ENCODE assay signal across 28 cellular contexts in the genomic region with DNA sequence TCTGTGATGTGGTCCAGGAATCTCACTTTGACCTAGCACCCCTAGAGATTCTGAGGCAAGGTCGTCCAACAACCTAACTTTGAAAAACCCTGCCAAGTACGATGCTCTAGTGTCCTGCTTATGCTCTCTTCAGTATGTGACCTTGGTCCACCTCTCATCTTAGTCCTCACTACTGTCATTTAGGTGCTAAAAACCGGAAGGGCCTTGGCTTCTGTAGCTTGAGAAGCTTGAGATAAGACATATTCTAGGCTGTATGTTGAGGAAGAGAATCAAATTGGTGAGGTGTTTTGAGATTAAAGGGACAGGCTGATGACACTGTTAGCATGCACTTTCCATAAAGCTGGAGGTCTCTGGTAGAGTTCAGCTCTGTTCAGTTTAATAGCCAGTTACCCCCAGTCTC. TPM values are rescaled to one million over a fixed set of nuclear protein-coding genes. Genes with fewer than 3 reads are reported as not detected.
DNase-seq lines count a peak whose midpoint lies in the region; ATAC-seq and TF ChIP-seq lines count a peak whose summit lies in the region.
"Had no signal": no experiment of that assay in that cellular context is flagged by ENCODE, and none has a peak within 500 bp of the region (broad histone marks: within the 10 kb centered on the region; RNA-seq: fewer than 3 reads in every experiment).

No MANE protein-coding gene starts in this region.

- WGBS in heart left ventricle, 4 donors, result 27 to 48% (median 39%) methylated on average over 3 of the region's 3 CpGs

- H3K36me3 Mint-ChIP-seq in activated T-cell treated with anti-CD3 and anti-CD28 coated beads, Interleukin-2, amount 50 U/mL, for 72 hours (ENCODE audit: insufficient read depth in 2 of 2), result peaks cover 2% of the 10 kb centered on the region in 2 donors
- peaks cover 6% of the 10 kb centered on the region for H3K36me3 Mint-ChIP-seq in activated T-cell treated with anti-CD3 and anti-CD28 coated beads, Interleukin-2, amount 50 U/mL, for 4 hours (ENCODE audit: insufficient read depth)
- peaks cover 4% of the 10 kb centered on the region for H3K36me3 Mint-ChIP-seq in nephron progenitor cell (ENCODE audit: low read depth)
- no peaks in the 10 kb centered on the region for H3K36me3 Mint-ChIP-seq in activated naive CD4-positive, alpha-beta T cell treated with anti-CD3 and anti-CD28 coated beads, Interleukin-2, amount 10 ng/mL, durations not matched to agents 7 days and 5 days

- H3K27me3 Mint-ChIP-seq in activated T-cell treated with anti-CD3 and anti-CD28 coated beads, Interleukin-2, amount 50 U/mL, for 72 hours (ENCODE audit: low read depth), result peaks cover 18% of the 10 kb centered on the region
- H3K27me3 Mint-ChIP-seq in activated T-cell treated with anti-CD3 and anti-CD28 coated beads, Interleukin-2, amount 50 U/mL, for 4 hours (ENCODE audit: low read depth), result no peaks in the 10 kb centered on the region
- no peaks in the 10 kb centered on the region for H3K27me3 Mint-ChIP-seq in nephron progenitor cell (ENCODE audit: low read depth, poor library complexity)
- H3K27me3 Mint-ChIP-seq in activated naive CD4-positive, alpha-beta T cell treated with anti-CD3 and anti-CD28 coated beads, Interleukin-2, amount 10 ng/mL, durations not matched to agents 7 days and 5 days, result no peaks in the 10 kb centered on the region
- H3K27me3 Mint-ChIP-seq: activated B cell treated with CpG ODN at 0.5 μM for 24 hours; stimulated activated naive CD8-positive, alpha-beta T cell treated with anti-CD3 and anti-CD28 coated beads, Interleukin-15, Interleukin-2, amounts not matched to agents 100 ng/mL and 50 ng/mL, for 24 hours; T-cell had no signal

- no peaks in the 10 kb centered on the region for H3K9me3 Mint-ChIP-seq in activated T-cell treated with anti-CD3 and anti-CD28 coated beads, Interleukin-2, amount 50 U/mL, for 72 hours
- no peaks in the 10 kb centered on the region for H3K9me3 Mint-ChIP-seq in activated T-cell treated with anti-CD3 and anti-CD28 coated beads, Interleukin-2, amount 50 U/mL, for 4 hours
- H3K9me3 Mint-ChIP-seq in nephron progenitor cell, result peaks cover 8% of the 10 kb centered on the region
- no peaks in the 10 kb centered on the region for H3K9me3 Mint-ChIP-seq in activated naive CD4-positive, alpha-beta T cell treated with anti-CD3 and anti-CD28 coated beads, Interleukin-2, amount 10 ng/mL, durations not matched to agents 7 days and 5 days
- H3K9me3 Mint-ChIP-seq: activated B cell treated with CpG ODN at 0.5 μM for 24 hours; immature natural killer cell; stimulated activated naive CD8-positive, alpha-beta T cell treated with anti-CD3 and anti-CD28 coated beads, Interleukin-15, Interleukin-2, amounts not matched to agents 100 ng/mL and 50 ng/mL, for 24 hours; T-cell had no signal

- no peak for DNase-seq in activated T-cell treated with anti-CD3 and anti-CD28 coated beads, Interleukin-2, amount 50 U/mL, for 72 hours
- no peak for DNase-seq in activated T-cell treated with anti-CD3 and anti-CD28 coated beads, Interleukin-2, amount 50 U/mL, for 4 hours
- peak in 1 of 5 donors; percentile 29 for DNase-seq in heart left ventricle
- no peak for DNase-seq in nephron progenitor cell
- DNase-seq in uterus, result no peak
- DNase-seq in UCSD-AML1 (lab: John Stamatoyannopoulos, UW; ENCODE audit: unreplicated experiment), result no peak
- no peak for DNase-seq in NCI-H446 treated with DMSO at 0.1 percent for 48 hours (lab: John Stamatoyannopoulos, UW)
- DNase-seq in activated naive CD4-positive, alpha-beta T cell treated with anti-CD3 and anti-CD28 coated beads, Interleukin-2, amount 10 ng/mL, durations not matched to agents 7 days and 5 days, result no peak
- DNase-seq: ACHN; activated B cell treated with CpG ODN at 0.5 μM for 24 hours; activated CD8-positive, alpha-beta T cell treated with anti-CD3 and anti-CD28 coated beads, Interleukin-2, amount 10 ng/mL, durations not matched to agents 7 days and 5 days; cerebellar nuclear complex; DND-41; GOT3; immature natural killer cell; Karpas-422; left lung; MV-4-11; NCI-H1694; NCI-H2171; NCI-H526; SHP77; stimulated activated CD4-positive, alpha-beta T cell treated with anti-CD3 and anti-CD28 coated beads, Interleukin-4, amount 100 ng/mL, for 24 hours; T-cell; upper lobe of right lung had no signal

- H3K4me1 ChIP-seq in heart left ventricle (peaks cover 0 to 25% (median 4%) of the 10 kb centered on the region in 12 donors), uterus (no peaks in the 10 kb centered on the region)
- H3K4me1 ChIP-seq: BLaER1, left lung, upper lobe of right lung had no signal

- H3K9me3 ChIP-seq in heart left ventricle, result no peaks in the 10 kb centered on the region
- no peaks in the 10 kb centered on the region for H3K9me3 ChIP-seq in uterus
- H3K9me3 ChIP-seq: BLaER1, left lung, neutrophil, upper lobe of right lung had no signal

- H3K27ac ChIP-seq in heart left ventricle (peak overlapping the region; percentile 57 to 91 (median 82)), uterus (peak overlapping the region; percentile 44 to 90)
- H3K27ac ChIP-seq: BLaER1, left lung, neutrophil, upper lobe of right lung had no signal

- peak overlapping the region; percentile 35 to 51 for H3K4me3 Mint-ChIP-seq in activated T-cell treated with anti-CD3 and anti-CD28 coated beads, Interleukin-2, amount 50 U/mL, for 72 hours
- no peak overlapping the region for H3K4me3 Mint-ChIP-seq in activated T-cell treated with anti-CD3 and anti-CD28 coated beads, Interleukin-2, amount 50 U/mL, for 4 hours
- no peak overlapping the region for H3K4me3 Mint-ChIP-seq in nephron progenitor cell
- H3K4me3 Mint-ChIP-seq in activated naive CD4-positive, alpha-beta T cell treated with anti-CD3 and anti-CD28 coated beads, Interleukin-2, amount 10 ng/mL, durations not matched to agents 7 days and 5 days, result no peak overlapping the region
- H3K4me3 Mint-ChIP-seq: activated B cell treated with CpG ODN at 0.5 μM for 24 hours; activated CD8-positive, alpha-beta T cell treated with anti-CD3 and anti-CD28 coated beads, Interleukin-2, amount 10 ng/mL, durations not matched to agents 7 days and 5 days; immature natural killer cell; stimulated activated naive CD8-positive, alpha-beta T cell treated with anti-CD3 and anti-CD28 coated beads, Interleukin-15, Interleukin-2, amounts not matched to agents 100 ng/mL and 50 ng/mL, for 24 hours; T-cell had no signal

- no peak for ATAC-seq in activated T-cell treated with anti-CD3 and anti-CD28 coated beads, Interleukin-2, amount 50 U/mL, for 72 hours (replicated peaks in 1 of 2)
- no peak for ATAC-seq in activated T-cell treated with anti-CD3 and anti-CD28 coated beads, Interleukin-2, amount 50 U/mL, for 4 hours
- ATAC-seq in heart left ventricle, result peak; percentile 18 to 81 (median 58)
- ATAC-seq: activated CD8-positive, alpha-beta T cell treated with anti-CD3 and anti-CD28 coated beads, Interleukin-2, amount 10 ng/mL, durations not matched to agents 7 days and 5 days; left lung; T-cell; upper lobe of right lung had no signal

- TF ChIP-seq CTCF in heart left ventricle (IDR thresholded peaks at IDR 0.05) (no peak), nephron progenitor cell (IDR thresholded peaks at IDR 0.05) (no peak), uterus (IDR thresholded peaks at IDR 0.05) (no peak)

- H3K36me3 ChIP-seq in heart left ventricle, result no peaks in the 10 kb centered on the region
- no peaks in the 10 kb centered on the region for H3K36me3 ChIP-seq in uterus
- H3K36me3 ChIP-seq: BLaER1, left lung, neutrophil, upper lobe of right lung had no signal

- peaks cover 58% of the 10 kb centered on the region for H3K4me1 Mint-ChIP-seq in activated T-cell treated with anti-CD3 and anti-CD28 coated beads, Interleukin-2, amount 50 U/mL, for 72 hours (ENCODE audit: low read depth)
- peaks cover 16% of the 10 kb centered on the region for H3K4me1 Mint-ChIP-seq in activated T-cell treated with anti-CD3 and anti-CD28 coated beads, Interleukin-2, amount 50 U/mL, for 4 hours (ENCODE audit: low read depth)
- peaks cover 50% of the 10 kb centered on the region for H3K4me1 Mint-ChIP-seq in nephron progenitor cell
- peaks cover 6% of the 10 kb centered on the region for H3K4me1 Mint-ChIP-seq in activated naive CD4-positive, alpha-beta T cell treated with anti-CD3 and anti-CD28 coated beads, Interleukin-2, amount 10 ng/mL, durations not matched to agents 7 days and 5 days
- H3K4me1 Mint-ChIP-seq: activated B cell treated with CpG ODN at 0.5 μM for 24 hours, immature natural killer cell had no signal

- H3K27me3 ChIP-seq in heart left ventricle, result no peaks in the 10 kb centered on the region
- H3K27me3 ChIP-seq in uterus, result no peaks in the 10 kb centered on the region
- H3K27me3 ChIP-seq: BLaER1, left lung, upper lobe of right lung had no signal

- TF ChIP-seq POLR2A in heart left ventricle (IDR thresholded peaks at IDR 0.05), result no peak
- no peak for TF ChIP-seq POLR2A in uterus (IDR thresholded peaks at IDR 0.05)

- intact Hi-C loops in heart left ventricle (cut with DNase I), result loop anchor here in 1 of 10 donors (10.0 kb wide), 1 partner anchor 151 kb away; no protein-coding TSS in a partner anchor
- intact Hi-C loops in uterus (cut with DNase I; ENCODE audit: low total_unique reads), result no loop called here

- CTCF ChIA-PET in activated naive CD4-positive, alpha-beta T cell treated with anti-CD3 and anti-CD28 coated beads, Interleukin-2, amount 10 ng/mL, durations not matched to agents 7 days and 5 days (lab: Charles Lee), result no interaction called here

- no peak overlapping the region for H3K4me3 ChIP-seq in heart left ventricle
- H3K4me3 ChIP-seq in uterus, result no peak overlapping the region
- H3K4me3 ChIP-seq: BLaER1, left lung, upper lobe of right lung had no signal

- H3K27ac Mint-ChIP-seq in activated T-cell treated with anti-CD3 and anti-CD28 coated beads, Interleukin-2, amount 50 U/mL, for 72 hours, result peak overlapping the region; percentile 14
- peak overlapping the region; percentile 94 for H3K27ac Mint-ChIP-seq in nephron progenitor cell
- H3K27ac Mint-ChIP-seq in activated naive CD4-positive, alpha-beta T cell treated with anti-CD3 and anti-CD28 coated beads, Interleukin-2, amount 10 ng/mL, durations not matched to agents 7 days and 5 days, result no peak overlapping the region
- H3K27ac Mint-ChIP-seq: activated B cell treated with CpG ODN at 0.5 μM for 24 hours; activated CD8-positive, alpha-beta T cell treated with anti-CD3 and anti-CD28 coated beads, Interleukin-2, amount 10 ng/mL, durations not matched to agents 7 days and 5 days; immature natural killer cell; stimulated activated naive CD8-positive, alpha-beta T cell treated with anti-CD3 and anti-CD28 coated beads, Interleukin-15, Interleukin-2, amounts not matched to agents 100 ng/mL and 50 ng/mL, for 24 hours; T-cell had no signal

RNA-seq across cellular contexts. Expression of a gene that starts 57.0 kb away (rescaled TPM):
- total RNA-seq in activated T-cell treated with anti-CD3 and anti-CD28 coated beads, Interleukin-2, amount 50 U/mL, for 72 hours, result 100 to 1,000 TPM; 110 to 126 TPM
- 100 to 1,000 TPM; 139 to 152 (median 143) TPM for total RNA-seq in activated T-cell treated with anti-CD3 and anti-CD28 coated beads, Interleukin-2, amount 50 U/mL, for 4 hours
- total RNA-seq in heart left ventricle (100 to 1,000 TPM in 2 of 9 donors, 10 to 100 TPM in 7; 58.7 to 130 (median 90.4) TPM), uterus (100 to 1,000 TPM in 1 of 4 donors, 10 to 100 TPM in 3; 53.8 to 125 (median 76.8) TPM)
- 100 to 1,000 TPM in 1 of 2 donors, 10 to 100 TPM in 1; 22.1 to 115 TPM for polyA plus RNA-seq in heart left ventricle

Comparison
In these comparisons a context has a peak if more than half of its experiments do, and no peak if none do; other contexts are left out.
1. H3K4me3 Mint-ChIP-seq: peak in activated T-cell treated with anti-CD3 and anti-CD28 coated beads, Interleukin-2, amount 50 U/mL, for 72 hours (2 of 2); none in activated T-cell treated with anti-CD3 and anti-CD28 coated beads, Interleukin-2, amount 50 U/mL, for 4 hours (single experiment), nephron progenitor cell (single experiment) and activated naive CD4-positive, alpha-beta T cell treated with anti-CD3 and anti-CD28 coated beads, Interleukin-2, amount 10 ng/mL, durations not matched to agents 7 days and 5 days (single experiment).
2. ATAC-seq: peak in heart left ventricle (4 of 4); none in activated T-cell treated with anti-CD3 and anti-CD28 coated beads, Interleukin-2, amount 50 U/mL, for 72 hours (0 of 2) and activated T-cell treated with anti-CD3 and anti-CD28 coated beads, Interleukin-2, amount 50 U/mL, for 4 hours (0 of 2).